ENCODE assay signal across 15 cellular contexts in the genomic region with DNA sequence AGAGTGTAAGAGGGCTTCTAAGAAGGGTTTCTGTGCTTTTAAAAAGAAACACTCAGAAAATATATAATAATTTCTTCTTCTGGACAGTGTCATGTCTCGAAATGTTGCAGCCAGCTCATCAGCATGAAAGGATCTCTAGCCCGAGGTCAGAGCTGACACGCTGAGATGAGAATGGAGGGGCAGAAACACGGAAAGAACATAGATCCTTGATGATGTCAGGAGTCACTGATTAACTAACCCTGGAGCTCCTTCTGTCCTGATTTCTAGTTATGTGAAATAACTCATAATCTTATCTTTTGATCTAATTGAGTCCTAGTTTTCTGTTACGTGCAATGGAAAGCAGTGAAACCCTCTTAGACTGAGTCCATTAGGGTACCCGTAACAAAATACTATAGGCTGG. TPM values are rescaled to one million over a fixed set of nuclear protein-coding genes. Genes with fewer than 3 reads are reported as not detected.
DNase-seq lines count a peak whose midpoint lies in the region; TF ChIP-seq lines count a peak whose summit lies in the region.
"Had no signal": no experiment of that assay in that cellular context is flagged by ENCODE, and none has a peak within 500 bp of the region (broad histone marks: within the 10 kb centered on the region; RNA-seq: fewer than 3 reads in every experiment).

No MANE protein-coding gene starts in this region.

- H3K9ac ChIP-seq in mucosa of rectum (ENCODE audit: low read depth in 1 of 2, low read length in 2 of 2) = peak overlapping the region; percentile 28 to 62

- H3K27ac ChIP-seq in 22Rv1 (peak overlapping the region; percentile 99), Peyer's patch (peak overlapping the region in 3 of 4 donors; percentile 25 to 79 (median 71)), mucosa of rectum (ENCODE audit: low read depth in 2 of 2, low read length in 2 of 2) (peak overlapping the region; percentile 85 to 97), vagina (no peak overlapping the region)

- H3K27me3 ChIP-seq in Peyer's patch = no peaks in the 10 kb centered on the region
- H3K27me3 ChIP-seq in kidney epithelial cell (ENCODE audit: control insufficient read depth, insufficient read depth, low read length) = no peaks in the 10 kb centered on the region
- H3K27me3 ChIP-seq in mucosa of rectum (ENCODE audit: control insufficient read depth in 2 of 2, insufficient read depth in 2 of 2, low read length in 2 of 2) = no peaks in the 10 kb centered on the region
- H3K27me3 ChIP-seq in vagina = no peaks in the 10 kb centered on the region

- peaks cover 0 to 30% (median 2%) of the 10 kb centered on the region in 4 donors for H3K4me1 ChIP-seq in Peyer's patch
- peaks cover 20 to 54% of the 10 kb centered on the region in 2 donors for H3K4me1 ChIP-seq in mucosa of rectum (ENCODE audit: control insufficient read depth in 2 of 2, insufficient read depth in 2 of 2, low read length in 2 of 2)
- H3K4me1 ChIP-seq in vagina = no peaks in the 10 kb centered on the region

- no peaks in the 10 kb centered on the region for H3K36me3 ChIP-seq in Peyer's patch
- H3K36me3 ChIP-seq in kidney epithelial cell (ENCODE audit: control insufficient read depth, insufficient read depth, low read length) = no peaks in the 10 kb centered on the region
- H3K36me3 ChIP-seq in mucosa of rectum (ENCODE audit: control insufficient read depth in 2 of 2, insufficient read depth in 2 of 2, low read length in 2 of 2) = no peaks in the 10 kb centered on the region
- H3K36me3 ChIP-seq in vagina = no peaks in the 10 kb centered on the region

- TF ChIP-seq POLR2A in Peyer's patch (IDR thresholded peaks at IDR 0.05) = no peak
- no peak for TF ChIP-seq POLR2A in vagina (IDR thresholded peaks at IDR 0.05)

- H3K4me3 ChIP-seq in Peyer's patch = no peak overlapping the region
- H3K4me3 ChIP-seq in kidney epithelial cell (ENCODE audit: low read depth, low read length) = no peak overlapping the region
- H3K4me3 ChIP-seq in mucosa of rectum (ENCODE audit: low read length in 2 of 2) = peak overlapping the region; percentile 33 to 37
- no peak overlapping the region for H3K4me3 ChIP-seq in vagina

- H3K9me3 ChIP-seq in Peyer's patch = no peaks in the 10 kb centered on the region
- H3K9me3 ChIP-seq in mucosa of rectum (ENCODE audit: control insufficient read depth in 2 of 2, low read length in 2 of 2) = no peaks in the 10 kb centered on the region
- H3K9me3 ChIP-seq in vagina = no peaks in the 10 kb centered on the region

- TF ChIP-seq CTCF in 22Rv1 (IDR thresholded peaks at IDR 0.05) (no peak), Peyer's patch (IDR thresholded peaks at IDR 0.05) (no peak), kidney epithelial cell (IDR thresholded peaks at IDR 0.05; ENCODE audit: insufficient read depth, low read length, poor library complexity, severe bottlenecking) (no peak), vagina (IDR thresholded peaks at IDR 0.05) (no peak)

- DNase-seq in Peyer's patch (peak in 1 of 3 donors; percentile 57), kidney epithelial cell (ENCODE audit: low read depth) (peak; percentile 38), cerebellar nuclear complex (lab: John Stamatoyannopoulos, UW) (no peak), vagina (ENCODE audit: extremely low spot score in 2 of 2) (no peak)
- no peak for DNase-seq in stimulated activated CD4-positive, alpha-beta T cell treated with anti-CD3 and anti-CD28 coated beads, Interleukin-2, amount 100 ng/mL, for 48 hours
- no peak for DNase-seq in activated effector memory CD4-positive, alpha-beta T cell treated with Interleukin-2 at 50 U/mL for 16 hours
- DNase-seq: 8988T, C1 segment of cervical spinal cord, DMS79, NCI-H1417, NCI-H1930, NCI-H510A had no signal

- intact Hi-C loops in vagina (cut with DNase I) = no loop called here

RNA-seq across cellular contexts. Expression of a gene that starts 10.3 kb away (rescaled TPM):
- 10 to 100 TPM in 3 of 4 donors, 1 to 10 TPM in 1; 5.0 to 24.5 (median 18.6) TPM for total RNA-seq in Peyer's patch
- total RNA-seq in kidney epithelial cell = 7.4 and 7.9 TPM in 2 replicates
- total RNA-seq in vagina = 1.2 TPM
- total RNA-seq: LHCN-M2 had no signal

Comparison
In these comparisons a context has a peak if more than half of its experiments do, and no peak if none do; other contexts are left out.
1. H3K4me3 ChIP-seq: peak in mucosa of rectum (2 of 2); none in Peyer's patch (0 of 4), kidney epithelial cell (single experiment) and vagina (0 of 2).